Comparison of ENCODE assay signal across 10 cellular contexts in genomic region chr4:113825272-113825671, GRCh38.
A peak's percentile ranks its signal among the peaks of the same experiment; 100 is the strongest.
DNase-seq lines count a peak whose midpoint lies in the region; ATAC-seq lines count a peak whose summit lies in the region.
"Had no signal": no experiment of that assay in that cellular context is flagged by ENCODE, and none has a peak within 500 bp of the region (broad histone marks: within the 10 kb centered on the region; RNA-seq: fewer than 3 reads in every experiment).

No MANE protein-coding gene starts in this region.

- peak; percentile 71 for ATAC-seq in HG02885 (IDR thresholded peaks at IDR 0.05; ENCODE audit: poor library complexity, unreplicated experiment)
- peak; percentile 55 for ATAC-seq in stimulated activated effector memory CD8-positive, alpha-beta T cell treated with anti-CD3 and anti-CD28 coated beads, Interleukin-12 subunit alpha, Interleukin-12 subunit beta, amount 100 ng/mL, for 72 hours
- ATAC-seq: psoas muscle had no signal

- DNase-seq in activated T-cell treated with anti-CD3 and anti-CD28 coated beads, Interleukin-2, amount 50 U/mL, for 24 hours, result no peak
- DNase-seq in activated T-cell treated with anti-CD3 and anti-CD28 coated beads for 4 hours (no peak), NOMO-1 treated with dmso at 0.1 percent for 144 hours (lab: John Stamatoyannopoulos, UW; ENCODE audit: unreplicated experiment) (peak; percentile 56), HPDE6-E6E7 (ENCODE audit: extremely low spot score) (no peak), NCI-H1436 (lab: John Stamatoyannopoulos, UW) (no peak), cerebellum (ENCODE audit: low spot score) (no peak)
- DNase-seq in stimulated activated effector memory CD8-positive, alpha-beta T cell treated with anti-CD3 and anti-CD28 coated beads, Interleukin-12 subunit alpha, Interleukin-12 subunit beta, amount 100 ng/mL, for 72 hours (ENCODE audit: low spot score in 2 of 2), result no peak
- DNase-seq: psoas muscle, upper lobe of left lung had no signal

- H3K27ac Mint-ChIP-seq in activated T-cell treated with anti-CD3 and anti-CD28 coated beads, Interleukin-2, amount 50 U/mL, for 24 hours, result peak overlapping the region; percentile 70
- H3K27ac Mint-ChIP-seq in stimulated activated effector memory CD8-positive, alpha-beta T cell treated with anti-CD3 and anti-CD28 coated beads, Interleukin-12 subunit alpha, Interleukin-12 subunit beta, amount 100 ng/mL, for 72 hours, result no peak overlapping the region

- H3K27me3 Mint-ChIP-seq in activated T-cell treated with anti-CD3 and anti-CD28 coated beads, Interleukin-2, amount 50 U/mL, for 24 hours, result no peaks in the 10 kb centered on the region

- H3K4me1 Mint-ChIP-seq in activated T-cell treated with anti-CD3 and anti-CD28 coated beads, Interleukin-2, amount 50 U/mL, for 24 hours (ENCODE audit: low read depth), result peaks cover 58% of the 10 kb centered on the region
- H3K4me1 Mint-ChIP-seq in stimulated activated effector memory CD8-positive, alpha-beta T cell treated with anti-CD3 and anti-CD28 coated beads, Interleukin-12 subunit alpha, Interleukin-12 subunit beta, amount 100 ng/mL, for 72 hours, result peaks cover 25% of the 10 kb centered on the region

- no peaks in the 10 kb centered on the region for H3K9me3 Mint-ChIP-seq in activated T-cell treated with anti-CD3 and anti-CD28 coated beads, Interleukin-2, amount 50 U/mL, for 24 hours
- no peaks in the 10 kb centered on the region for H3K9me3 Mint-ChIP-seq in stimulated activated effector memory CD8-positive, alpha-beta T cell treated with anti-CD3 and anti-CD28 coated beads, Interleukin-12 subunit alpha, Interleukin-12 subunit beta, amount 100 ng/mL, for 72 hours

- H3K4me3 Mint-ChIP-seq in activated T-cell treated with anti-CD3 and anti-CD28 coated beads, Interleukin-2, amount 50 U/mL, for 24 hours, result no peak overlapping the region
- no peak overlapping the region for H3K4me3 Mint-ChIP-seq in stimulated activated effector memory CD8-positive, alpha-beta T cell treated with anti-CD3 and anti-CD28 coated beads, Interleukin-12 subunit alpha, Interleukin-12 subunit beta, amount 100 ng/mL, for 72 hours

- no peaks in the 10 kb centered on the region for H3K36me3 Mint-ChIP-seq in activated T-cell treated with anti-CD3 and anti-CD28 coated beads, Interleukin-2, amount 50 U/mL, for 24 hours (ENCODE audit: low read depth)
- H3K36me3 Mint-ChIP-seq in stimulated activated effector memory CD8-positive, alpha-beta T cell treated with anti-CD3 and anti-CD28 coated beads, Interleukin-12 subunit alpha, Interleukin-12 subunit beta, amount 100 ng/mL, for 72 hours, result no peaks in the 10 kb centered on the region
